Comparison of ENCODE assay signal across 8 cellular contexts in genomic region chr9:3441197-3441816, GRCh38.
A peak's percentile ranks its signal among the peaks of the same experiment; 100 is the strongest.
DNase-seq lines count a peak whose midpoint lies in the region; ATAC-seq and TF ChIP-seq lines count a peak whose summit lies in the region.

No MANE protein-coding gene starts in this region.

- 45% methylated on average over 7 of the region's 7 CpGs for WGBS in right lobe of liver (ENCODE audit: insufficient coverage, low coverage, low lambda C conversion rate, missing lambda C conversion rate)

- H3K4me3 ChIP-seq in cardiac fibroblast (replicated peaks in 1 of 2; ENCODE audit: low read depth in 2 of 2, low read length in 2 of 2) (no peak overlapping the region), right lobe of liver (no peak overlapping the region)

- no peaks in the 10 kb centered on the region for H3K27me3 ChIP-seq in right lobe of liver

- peak; percentile 0 for DNase-seq in NK-92 treated with Interleukin-12 subunit alpha and Interleukin-12 subunit beta, amount 100 ng/mL, for 24 hours (lab: John Stamatoyannopoulos, UW)
- DNase-seq in NK-92 (lab: John Stamatoyannopoulos, UW; ENCODE audit: unreplicated experiment) (no peak), HCEC 1CT (peak; percentile 72), M059J (ENCODE audit: low read depth) (peak; percentile 59), T follicular helper cell (ENCODE audit: low read depth) (peak; percentile 18), cardiac fibroblast (ENCODE audit: low read depth in 2 of 2) (peak; percentile 83 to 86), right lobe of liver (peak in 2 of 3 donors; percentile 33 to 49), superior temporal gyrus (ENCODE audit: extremely low spot score) (peak; percentile 42)

- no peaks in the 10 kb centered on the region for H3K9me3 ChIP-seq in right lobe of liver

- peak; percentile 91 to 97 (median 92) for ATAC-seq in right lobe of liver

- no peaks in the 10 kb centered on the region for H3K4me1 ChIP-seq in right lobe of liver

- intact Hi-C loops in right lobe of liver (cut with DNase I), result no loop called here

- TF ChIP-seq CTCF in cardiac fibroblast (IDR thresholded peaks at IDR 0.05; ENCODE audit: low read depth, low read length) (peak; percentile 70), right lobe of liver (IDR thresholded peaks at IDR 0.05) (peak; percentile 67 to 72 (median 68))

- H3K27ac ChIP-seq in right lobe of liver, result no peak overlapping the region

- H3K36me3 ChIP-seq in right lobe of liver, result no peaks in the 10 kb centered on the region

- no peak for TF ChIP-seq POLR2A in right lobe of liver (IDR thresholded peaks at IDR 0.05)
